Comparison of ENCODE assay signal across 22 cellular contexts in genomic region chr18:47260924-47261701, GRCh38. TPM values are rescaled to one million over a fixed set of nuclear protein-coding genes. Genes with fewer than 3 reads are reported as not detected.
A peak's percentile ranks its signal among the peaks of the same experiment; 100 is the strongest.
DNase-seq lines count a peak whose midpoint lies in the region; FAIRE-seq and TF ChIP-seq lines count a peak whose summit lies in the region.
"Had no signal": no experiment of that assay in that cellular context is flagged by ENCODE, and none has a peak within 500 bp of the region (broad histone marks: within the 10 kb centered on the region; RNA-seq: fewer than 3 reads in every experiment).

No MANE protein-coding gene starts in this region.

- DNase-seq in D721Med (ENCODE audit: insufficient read length, low spot score) (peak; percentile 93), H7 (peak; percentile 91), cardiac fibroblast (ENCODE audit: low read depth in 2 of 2) (no peak), nephron progenitor cell (peak; percentile 28), COLO829 (ENCODE audit: low spot score) (no peak), mesenteric fat pad (ENCODE audit: low spot score) (no peak), DMS114 treated with DMSO at 0.1 percent for 48 hours (lab: John Stamatoyannopoulos, UW; ENCODE audit: unreplicated experiment) (no peak)
- DNase-seq: activated CD4-positive, alpha-beta T cell treated with anti-CD3 and anti-CD28 coated beads for 1 hour; activated CD8-positive, alpha-beta memory T cell treated with anti-CD3 and anti-CD28 coated beads, Interleukin-2, amount 50 U/mL, for 4 hours; activated gamma-delta T cell treated with Interleukin-2 at 50 U/mL for 16 hours; effector CD4-positive, alpha-beta T cell; naive thymus-derived CD8-positive, alpha-beta T cell; NCI-H1092; NCI-H2107; NCI-H748 treated with DMSO at 0.1 percent for 48 hours; T-helper 9 cell had no signal

- H3K36me3 ChIP-seq in H7 (replicated peaks; ENCODE audit: control insufficient read depth, insufficient read depth, low read length): no peaks in the 10 kb centered on the region

- peaks cover 8% of the 10 kb centered on the region for H3K4me1 Mint-ChIP-seq in nephron progenitor cell
- H3K4me1 Mint-ChIP-seq: memory B cell had no signal

- peaks cover 18% of the 10 kb centered on the region for H3K9me3 Mint-ChIP-seq in nephron progenitor cell

- no peak overlapping the region for H3K27ac Mint-ChIP-seq in nephron progenitor cell
- H3K27ac Mint-ChIP-seq: memory B cell; naive thymus-derived CD8-positive, alpha-beta T cell; progenitor cell of endocrine pancreas had no signal

- peaks cover 100% of the 10 kb centered on the region for H3K27me3 Mint-ChIP-seq in nephron progenitor cell (ENCODE audit: low read depth, poor library complexity)

- peaks cover 97% of the 10 kb centered on the region for H3K27me3 ChIP-seq in H7 (ENCODE audit: control insufficient read depth, insufficient read depth, low read length)
- H3K27me3 ChIP-seq: testis had no signal

- H3K36me3 Mint-ChIP-seq in nephron progenitor cell (ENCODE audit: low read depth): no peaks in the 10 kb centered on the region
- H3K36me3 Mint-ChIP-seq: memory B cell had no signal

- peak; percentile 27 for TF ChIP-seq CTCF in D721Med (IDR thresholded peaks at IDR 0.05; ENCODE audit: insufficient read depth, missing control alignments)
- peak; percentile 3 for TF ChIP-seq CTCF in cardiac fibroblast (IDR thresholded peaks at IDR 0.05; ENCODE audit: low read depth, low read length)
- TF ChIP-seq CTCF in nephron progenitor cell (IDR thresholded peaks at IDR 0.05): peak; percentile 16

- no peak overlapping the region for H3K4me3 Mint-ChIP-seq in nephron progenitor cell
- H3K4me3 Mint-ChIP-seq: memory B cell; naive thymus-derived CD8-positive, alpha-beta T cell had no signal

- FAIRE-seq in D721Med (lab: Jason Lieb, UNC): no peak
- FAIRE-seq: GM19239 had no signal

- H3K4me3 ChIP-seq in H7 (ENCODE audit: insufficient read depth, low read depth, low read length): peak overlapping the region; percentile 15
- no peak overlapping the region for H3K4me3 ChIP-seq in cardiac fibroblast (replicated peaks in 1 of 2; ENCODE audit: low read depth in 2 of 2, low read length in 2 of 2)
- H3K4me3 ChIP-seq: SK-N-MC had no signal

RNA-seq across cellular contexts. Expression of gene SKOR2, which starts 9.7 kb away (rescaled TPM):
- 0.07 and 0.15 TPM in 2 replicates for total RNA-seq in H7 (2014; rRNA removed; shearing (Covaris generic))
- total RNA-seq in mesenteric fat pad: not detected
- total RNA-seq: H4; naive thymus-derived CD8-positive, alpha-beta T cell; progenitor cell of endocrine pancreas had no signal

Comparison
In these comparisons a context has a peak if more than half of its experiments do, and no peak if none do; other contexts are left out.
1. DNase-seq: peak in D721Med (single experiment), H7 (single experiment) and nephron progenitor cell (single experiment); none in cardiac fibroblast (0 of 2), COLO829 (single experiment), mesenteric fat pad (single experiment) and DMS114 treated with DMSO at 0.1 percent for 48 hours (single experiment).
2. Peak in every context shown above with its lines, with median percentiles within 50 percentile points of each other: CTCF ChIP-seq.